In the genomic region with DNA sequence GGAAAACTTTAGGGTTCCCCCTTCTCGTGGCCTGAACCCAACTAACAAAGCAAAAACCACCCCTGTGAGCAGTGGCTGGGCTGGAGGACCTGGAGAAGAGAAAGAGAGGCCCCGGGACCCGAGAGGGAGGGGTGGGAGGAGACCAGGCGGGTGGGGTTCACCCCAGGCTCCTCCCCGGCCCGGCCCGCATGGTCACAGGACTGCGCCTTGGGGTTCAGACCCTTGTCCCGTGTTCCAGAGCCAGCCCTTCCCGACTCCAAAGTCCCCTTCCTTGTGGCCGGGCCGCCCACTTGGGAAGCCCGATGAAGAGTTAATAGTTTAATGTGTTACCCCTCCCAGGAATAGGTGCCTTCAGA, we compare ENCODE assay signal across 9 cellular contexts. TPM values are rescaled to one million over a fixed set of nuclear protein-coding genes. Genes with fewer than 3 reads are reported as not detected.
DNase-seq lines count a peak whose midpoint lies in the region; ATAC-seq and TF ChIP-seq lines count a peak whose summit lies in the region.
"Had no signal": no experiment of that assay in that cellular context is flagged by ENCODE, and none has a peak within 500 bp of the region (broad histone marks: within the 10 kb centered on the region; RNA-seq: fewer than 3 reads in every experiment).

No MANE protein-coding gene starts in this region.

- H3K9ac ChIP-seq in ES-I3 (ENCODE audit: low read depth, low read length) = peak overlapping the region; percentile 94

- TF ChIP-seq EP300 in esophagus muscularis mucosa (IDR thresholded peaks at IDR 0.05) = no peak

- H3K36me3 ChIP-seq in ES-I3 (ENCODE audit: insufficient read depth, low read length) = no peaks in the 10 kb centered on the region
- no peaks in the 10 kb centered on the region for H3K36me3 ChIP-seq in esophagus muscularis mucosa
- no peaks in the 10 kb centered on the region for H3K36me3 ChIP-seq in neuron (ENCODE audit: insufficient read depth, low read length)

- POLR2A ChIA-PET in GM10248 (lab: Yijun Ruan, JAX) = no interaction called here

- intact Hi-C loops in esophagus muscularis mucosa (cut with DNase I) = no loop called here

- no peak for TF ChIP-seq CTCF in esophagus muscularis mucosa (IDR thresholded peaks at IDR 0.05)
- TF ChIP-seq CTCF in GM10248 (IDR thresholded peaks at IDR 0.05; ENCODE audit: control extremely low read depth, extremely low read depth, low read depth, missing control alignments) = no peak

- WGBS in esophagus muscularis mucosa = 0% methylated on average over 5 of the region's 13 CpGs

- no peak overlapping the region for H3K27ac ChIP-seq in esophagus muscularis mucosa (replicated peaks in 1 of 4)

- no peak for TF ChIP-seq POLR2A in esophagus muscularis mucosa (IDR thresholded peaks at IDR 0.05; ENCODE audit: low read depth)

- H3K9me3 ChIP-seq in ES-I3 (ENCODE audit: control insufficient read depth, insufficient read depth, low read length) = no peaks in the 10 kb centered on the region
- H3K9me3 ChIP-seq in esophagus muscularis mucosa = peaks cover 0 to 8% (median 0%) of the 10 kb centered on the region in 4 donors
- no peaks in the 10 kb centered on the region for H3K9me3 ChIP-seq in neuron (ENCODE audit: low read length)

- peak overlapping the region; percentile 78 for H2AFZ ChIP-seq in neuron (ENCODE audit: low read depth, low read length)

- peaks cover 7% of the 10 kb centered on the region for H3K4me1 ChIP-seq in ES-I3 (ENCODE audit: insufficient read depth, low read length)
- H3K4me1 ChIP-seq in esophagus muscularis mucosa = peaks cover 13 to 15% (median 14%) of the 10 kb centered on the region in 4 donors
- peaks cover 17% of the 10 kb centered on the region for H3K4me1 ChIP-seq in neuron (ENCODE audit: insufficient read depth, low read length)

- peak overlapping the region; percentile 38 to 50 (median 46) for H3K4me3 ChIP-seq in esophagus muscularis mucosa
- H3K4me3 ChIP-seq in neuron (ENCODE audit: low read length) = peak overlapping the region; percentile 45

- H3K27me3 ChIP-seq in esophagus muscularis mucosa = peaks cover 0 to 58% (median 24%) of the 10 kb centered on the region in 4 donors
- H3K27me3 ChIP-seq in neuron (ENCODE audit: insufficient read depth, low read length) = peaks cover 33% of the 10 kb centered on the region

- ATAC-seq in HG02885 (IDR thresholded peaks at IDR 0.05; ENCODE audit: poor library complexity, unreplicated experiment) = no peak

- CTCF ChIA-PET in GM10248 (lab: Yijun Ruan, JAX) = no interaction called here

- DNase-seq in NCI-H510A treated with DMSO at 0.1 percent for 48 hours (lab: John Stamatoyannopoulos, UW) (peak; percentile 20), esophagus muscularis mucosa (ENCODE audit: extremely low spot score) (no peak), NCI-H1092 (lab: John Stamatoyannopoulos, UW) (no peak), GM10248 (ENCODE audit: extremely low spot score) (no peak), GM19238 (ENCODE audit: insufficient read length, low spot score) (no peak)

RNA-seq across cellular contexts. Expression of a gene that starts 0.9 kb away (rescaled TPM):
- total RNA-seq in esophagus muscularis mucosa = under 1 TPM in 1 of 4 donors, not detected in 3; 0.46 TPM

RNA-seq across cellular contexts. Expression of a gene that starts 49.9 kb away (rescaled TPM):
- total RNA-seq in esophagus muscularis mucosa = not detected
- total RNA-seq: temporal lobe had no signal
